ENCODE assay signal across 20 cellular contexts in the genomic region with DNA sequence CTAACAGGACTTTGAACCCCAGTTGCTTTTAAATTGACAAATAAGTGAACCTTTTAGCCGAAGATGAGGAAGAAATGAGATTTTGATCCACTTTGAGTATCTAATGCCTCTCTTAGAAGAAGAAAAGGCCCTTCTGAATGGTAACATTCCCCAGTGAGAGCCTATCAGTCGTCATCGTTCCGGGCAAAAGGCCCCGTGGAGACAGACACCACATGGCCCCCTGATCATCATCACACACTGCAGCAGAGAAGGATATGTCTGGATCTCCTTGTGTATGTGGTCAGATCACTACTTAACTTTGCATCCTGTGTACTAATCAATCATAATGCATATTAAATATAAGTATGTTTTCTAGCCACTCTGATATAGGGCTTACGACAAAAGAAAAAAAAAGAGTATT.
DNase-seq lines count a peak whose midpoint lies in the region; ATAC-seq, FAIRE-seq and TF ChIP-seq lines count a peak whose summit lies in the region.
"Had no signal": no experiment of that assay in that cellular context is flagged by ENCODE, and none has a peak within 500 bp of the region (broad histone marks: within the 10 kb centered on the region; RNA-seq: fewer than 3 reads in every experiment).

No MANE protein-coding gene starts in this region.

- H3K9me3 ChIP-seq in BLaER1 (peaks cover 8% of the 10 kb centered on the region; the same call in 1 of the 2 replicates), neuron (ENCODE audit: low read length) (peaks cover 3% of the 10 kb centered on the region)
- H3K9me3 ChIP-seq: A549 had no signal

- no peak overlapping the region for H2AFZ ChIP-seq in neuron (ENCODE audit: low read depth, low read length)

- TF ChIP-seq CTCF in D721Med (IDR thresholded peaks at IDR 0.05; ENCODE audit: insufficient read depth, missing control alignments) (no peak), fibroblast of mammary gland (conservative IDR thresholded peaks at IDR 0.05; ENCODE audit: control insufficient read depth, insufficient read depth, low read depth, low read length) (no peak)

- H3K4me2 ChIP-seq in BLaER1, result peak overlapping the region; percentile 71
- H3K4me2 ChIP-seq: A549 had no signal

- H3K27ac ChIP-seq in BLaER1, result no peak overlapping the region
- H3K27ac ChIP-seq: A549 had no signal

- H4K20me1 ChIP-seq in BLaER1, result no peaks in the 10 kb centered on the region

- H3K4me3 ChIP-seq in BLaER1 (no peak overlapping the region), fibroblast of mammary gland (ENCODE audit: control insufficient read depth, low read depth, low read length) (no peak overlapping the region), neuron (ENCODE audit: low read length) (peak overlapping the region; percentile 41)
- H3K4me3 ChIP-seq: A549 had no signal

- no peak for DNase-seq in D721Med (ENCODE audit: insufficient read length, low spot score)
- peak; percentile 20 for DNase-seq in fibroblast of mammary gland (ENCODE audit: low read depth)
- DNase-seq in left colon, result no peak
- DNase-seq in DMS114 treated with DMSO at 0.1 percent for 48 hours (lab: John Stamatoyannopoulos, UW; ENCODE audit: unreplicated experiment), result no peak
- DNase-seq in COR-L47 (lab: John Stamatoyannopoulos, UW), result no peak
- no peak for DNase-seq in NCI-H2171 treated with DMSO at 0.1 percent for 48 hours (lab: John Stamatoyannopoulos, UW)
- DNase-seq: Calu3; CD4-positive, CD25-positive, alpha-beta regulatory T cell; DMS153; DMS79 treated with DMSO at 0.1 percent for 48 hours; EL; IMR-90; KBM-7 had no signal

- no peak for ATAC-seq in left colon
- ATAC-seq: A549, HCT116 had no signal

- H3K4me1 ChIP-seq in BLaER1, result peaks cover 25% of the 10 kb centered on the region
- peaks cover 26% of the 10 kb centered on the region for H3K4me1 ChIP-seq in neuron (ENCODE audit: insufficient read depth, low read length)
- H3K4me1 ChIP-seq: A549 had no signal

- peak; percentile 77 for FAIRE-seq in D721Med (lab: Jason Lieb, UNC)
- FAIRE-seq: A549, G401.6, GM12891, H54 had no signal

- intact Hi-C loops in left colon (cut with DNase I, micrococcal nuclease), result no loop called here

- H3K27me3 ChIP-seq in BLaER1 (no peaks in the 10 kb centered on the region), neuron (ENCODE audit: insufficient read depth, low read length) (no peaks in the 10 kb centered on the region)

- H3K36me3 ChIP-seq in BLaER1, result no peaks in the 10 kb centered on the region
- no peaks in the 10 kb centered on the region for H3K36me3 ChIP-seq in neuron (ENCODE audit: insufficient read depth, low read length)

- no peak overlapping the region for H3K9ac ChIP-seq in BLaER1
